ENCODE assay signal across 20 cellular contexts in the genomic region with DNA sequence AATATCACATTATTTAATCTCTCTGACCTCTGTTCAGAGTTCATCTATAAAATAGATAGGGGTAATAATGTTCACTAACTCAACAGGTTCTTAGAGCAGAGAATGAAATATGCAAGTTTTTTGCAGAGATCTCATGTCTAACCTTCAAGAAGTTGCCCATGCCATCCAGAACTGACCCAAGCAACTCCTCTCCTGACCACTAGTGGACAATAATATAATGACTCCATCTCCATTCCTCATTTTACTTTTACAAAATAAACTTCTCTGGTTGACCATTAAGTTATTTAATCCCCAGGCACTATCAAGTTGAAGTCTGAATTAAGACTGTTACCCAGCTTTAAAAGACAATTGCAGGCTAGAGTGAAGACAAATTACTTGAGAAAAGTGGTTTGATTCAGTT.
A peak's percentile ranks its signal among the peaks of the same experiment; 100 is the strongest.
DNase-seq lines count a peak whose midpoint lies in the region; ATAC-seq and TF ChIP-seq lines count a peak whose summit lies in the region.
"Had no signal": no experiment of that assay in that cellular context is flagged by ENCODE, and none has a peak within 500 bp of the region (broad histone marks: within the 10 kb centered on the region; RNA-seq: fewer than 3 reads in every experiment).

No MANE protein-coding gene starts in this region.

- no peaks in the 10 kb centered on the region for H3K9me3 ChIP-seq in heart left ventricle
- peaks cover 2% of the 10 kb centered on the region for H3K9me3 ChIP-seq in right cardiac atrium (ENCODE audit: control insufficient read depth, low read length)
- no peaks in the 10 kb centered on the region for H3K9me3 ChIP-seq in WERI-Rb-1 (ENCODE audit: severe bottlenecking)
- H3K9me3 ChIP-seq in subcutaneous abdominal adipose tissue (ENCODE audit: control insufficient read depth in 5 of 5, low read length in 5 of 5): no peaks in the 10 kb centered on the region
- H3K9me3 ChIP-seq: upper lobe of left lung had no signal

- H3K4me3 ChIP-seq in heart left ventricle (no peak overlapping the region), right cardiac atrium (ENCODE audit: low read length) (no peak overlapping the region), WERI-Rb-1 (ENCODE audit: low read depth, low read length) (no peak overlapping the region), subcutaneous abdominal adipose tissue (ENCODE audit: low read depth in 1 of 5, low read length in 5 of 5) (no peak overlapping the region)
- H3K4me3 ChIP-seq: K562, upper lobe of left lung had no signal

- H3K9ac ChIP-seq in subcutaneous abdominal adipose tissue (ENCODE audit: low read length in 5 of 5): no peak overlapping the region

- ATAC-seq in heart left ventricle (no peak), right cardiac atrium (no peak), HG03457 (IDR thresholded peaks at IDR 0.05; ENCODE audit: unreplicated experiment) (no peak)
- ATAC-seq: K562 had no signal

- no peak for DNase-seq in heart left ventricle
- no peak for DNase-seq in right cardiac atrium
- no peak for DNase-seq in WERI-Rb-1
- DNase-seq in fibroblast of peridontal ligament (ENCODE audit: extremely low read depth): peak; percentile 5
- no peak for DNase-seq in pons (ENCODE audit: low spot score)
- DNase-seq in caudate nucleus (lab: John Stamatoyannopoulos, UW): no peak
- DNase-seq: activated CD4-positive, alpha-beta memory T cell treated with anti-CD3 and anti-CD28 coated beads, Interleukin-2, amount 10 ng/mL, durations not matched to agents 7 days and 5 days; central memory CD4-positive, alpha-beta T cell; DMS79; mesenchymal stem cell; NCI-H187 treated with DMSO at 0.1 percent for 48 hours; NCI-H69; posterior cingulate gyrus; Right ventricle myocardium superior; stimulated activated CD4-positive, alpha-beta T cell treated with anti-CD3 and anti-CD28 coated beads, Interleukin-1b, Interleukin-23, amount 100 ng/mL, for 48 hours; upper lobe of left lung had no signal

- H3K27me3 ChIP-seq in heart left ventricle: no peaks in the 10 kb centered on the region
- H3K27me3 ChIP-seq in right cardiac atrium (ENCODE audit: control insufficient read depth, insufficient read depth): no peaks in the 10 kb centered on the region
- no peaks in the 10 kb centered on the region for H3K27me3 ChIP-seq in WERI-Rb-1 (ENCODE audit: insufficient read depth, low read depth, severe bottlenecking)
- no peaks in the 10 kb centered on the region for H3K27me3 ChIP-seq in subcutaneous abdominal adipose tissue (ENCODE audit: control insufficient read depth in 5 of 5, insufficient read depth in 4 of 5, low read length in 5 of 5)
- H3K27me3 ChIP-seq: upper lobe of left lung had no signal

- H3K36me3 ChIP-seq in heart left ventricle (no peaks in the 10 kb centered on the region), WERI-Rb-1 (no peaks in the 10 kb centered on the region), subcutaneous abdominal adipose tissue (ENCODE audit: control insufficient read depth in 5 of 5, insufficient read depth in 5 of 5, low read length in 5 of 5) (no peaks in the 10 kb centered on the region)
- H3K36me3 ChIP-seq: upper lobe of left lung had no signal

- H3K27ac ChIP-seq in heart left ventricle (no peak overlapping the region), right cardiac atrium (ENCODE audit: low read length) (no peak overlapping the region), WERI-Rb-1 (no peak overlapping the region), subcutaneous abdominal adipose tissue (ENCODE audit: low read depth, low read length) (peak overlapping the region; percentile 48), caudate nucleus (ENCODE audit: low read depth, low read length) (no peak overlapping the region)
- H3K27ac ChIP-seq: epithelial cell of prostate, upper lobe of left lung had no signal

- no peak for TF ChIP-seq POLR2A in heart left ventricle (IDR thresholded peaks at IDR 0.05)

- H3K4me1 ChIP-seq in heart left ventricle (no peaks in the 10 kb centered on the region), right cardiac atrium (ENCODE audit: control insufficient read depth, insufficient read depth, low read length) (no peaks in the 10 kb centered on the region), subcutaneous abdominal adipose tissue (ENCODE audit: control insufficient read depth in 5 of 5, insufficient read depth in 5 of 5, low read length in 5 of 5) (peaks cover 0 to 9% (median 0%) of the 10 kb centered on the region in 5 donors)
- H3K4me1 ChIP-seq: upper lobe of left lung had no signal

- TF ChIP-seq CTCF in heart left ventricle (IDR thresholded peaks at IDR 0.05) (peak in 10 of 12 donors; percentile 8 to 44 (median 26)), WERI-Rb-1 (IDR thresholded peaks at IDR 0.05; ENCODE audit: low read depth, low read length) (peak; percentile 48)

- intact Hi-C loops in heart left ventricle (cut with DNase I) (loop anchor here in 1 of 10 donors (10.0 kb wide), 1 partner anchor 179 kb away; no protein-coding TSS in a partner anchor), right cardiac atrium (cut with DNase I) (loop anchor here in 2 of 4 donors (5.0 to 10.0 kb wide), 2 partner anchors 182 to 189 kb away; no protein-coding TSS in a partner anchor)
